27 cellular contexts compared by ENCODE assay signal in the genomic region with DNA sequence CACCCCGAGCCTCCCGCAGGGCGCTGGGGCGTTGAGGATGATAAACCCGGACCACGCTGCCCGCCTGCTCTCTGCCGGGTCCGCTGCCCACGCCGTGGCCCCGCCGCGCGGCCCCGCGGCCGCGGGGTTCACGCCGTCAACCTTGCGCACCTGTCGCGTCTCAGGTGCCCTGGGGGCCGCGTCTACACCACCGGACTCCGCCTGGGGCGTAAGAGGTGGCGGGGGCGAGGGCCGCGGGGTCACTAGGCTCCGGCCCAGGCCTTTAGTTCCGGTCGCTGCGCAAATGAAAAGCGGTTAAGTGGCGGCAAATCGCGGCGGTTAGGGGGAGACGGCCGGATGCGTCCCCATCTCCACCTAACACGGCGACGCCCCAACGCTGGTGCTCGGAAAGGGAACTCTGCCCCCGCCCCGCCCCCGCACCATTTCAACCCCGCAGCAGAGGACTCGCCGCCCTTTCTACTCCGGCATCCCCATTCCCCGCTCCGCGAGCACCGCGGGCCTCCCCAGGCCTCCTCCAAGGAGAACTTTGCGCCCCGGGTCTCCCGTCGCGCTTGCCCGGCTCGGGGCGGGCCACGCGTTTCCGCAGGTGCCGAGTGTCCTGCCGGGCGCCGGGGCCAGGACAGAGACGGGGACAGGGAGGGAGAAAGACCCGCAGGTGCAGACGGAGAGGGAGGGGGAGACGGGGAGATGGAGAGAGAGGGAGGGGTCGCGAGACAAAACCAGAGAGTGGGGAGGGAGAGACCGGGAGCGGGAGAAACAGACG. TPM values are rescaled to one million over a fixed set of nuclear protein-coding genes. Genes with fewer than 3 reads are reported as not detected.
A peak's percentile ranks its signal among the peaks of the same experiment; 100 is the strongest.
DNase-seq lines count a peak whose midpoint lies in the region; ATAC-seq, FAIRE-seq and TF ChIP-seq lines count a peak whose summit lies in the region.
"Had no signal": no experiment of that assay in that cellular context is flagged by ENCODE, and none has a peak within 500 bp of the region (broad histone marks: within the 10 kb centered on the region; RNA-seq: fewer than 3 reads in every experiment).

No MANE protein-coding gene starts in this region.

- in situ Hi-C loops in HepG2 (cut with HindIII; ENCODE audit: extremely low pct_ligation_motif_present, low pct_unique_long_range_greater_than_20kb), result no loop called here
- in situ Hi-C loops in Panc1 (cut with HindIII; ENCODE audit: low pct_unique_long_range_greater_than_20kb, low sequenced_read_pairs), result no loop called here

- TF ChIP-seq RAD21 in HepG2 (CRISPR knock-in tag; IDR thresholded peaks at IDR 0.05), result no peak

- H3K27ac ChIP-seq in HepG2 (ENCODE audit: extremely low read length, insufficient read depth, low read length) (no peak overlapping the region), right lobe of liver (no peak overlapping the region), Panc1 (ENCODE audit: low read length) (peak overlapping the region; percentile 88), esophagus squamous epithelium (no peak overlapping the region), stomach (no peak overlapping the region)
- H3K27ac ChIP-seq: ascending aorta, dorsolateral prefrontal cortex, heart right ventricle, RWPE1, sigmoid colon had no signal

- TF ChIP-seq EP300 in HepG2 (IDR thresholded peaks at IDR 0.05; ENCODE audit: low read depth in 2 of 2, low read length in 2 of 2) (no peak), HepG2 (CRISPR knock-in tag; IDR thresholded peaks at IDR 0.05; ENCODE audit: borderline replicate concordance) (no peak), stomach (IDR thresholded peaks at IDR 0.05) (no peak)

- no peak overlapping the region for H3K4me2 ChIP-seq in HepG2 (ENCODE audit: low read depth, low read length)

- no TSS peak for BruUV-seq in HepG2 (replicated peaks; lab: Mats Ljungman, UMichigan)
- BruUV-seq in Panc1 (replicated peaks; lab: Mats Ljungman, UMichigan), result no TSS peak

- POLR2A ChIA-PET in HepG2 (lab: Yijun Ruan, JAX) (no interaction called here), Panc1 (lab: Charles Lee) (no interaction called here)

- H3K36me3 ChIP-seq in HepG2 (replicated peaks in 1 of 2; ENCODE audit: control insufficient read depth in 1 of 2, insufficient read depth in 2 of 2, low read length in 2 of 2), result no peaks in the 10 kb centered on the region
- H3K36me3 ChIP-seq in right lobe of liver, result no peaks in the 10 kb centered on the region
- no peaks in the 10 kb centered on the region for H3K36me3 ChIP-seq in Panc1 (ENCODE audit: control insufficient read depth, insufficient read depth, low read length)
- H3K36me3 ChIP-seq in iPS-15b (ENCODE audit: control insufficient read depth, insufficient read depth, low read length), result no peaks in the 10 kb centered on the region
- H3K36me3 ChIP-seq in esophagus squamous epithelium, result no peaks in the 10 kb centered on the region
- H3K36me3 ChIP-seq in stomach, result no peaks in the 10 kb centered on the region
- H3K36me3 ChIP-seq: ascending aorta, heart right ventricle, sigmoid colon had no signal

- no peak for TF ChIP-seq CTCF in HepG2 (CRISPR knock-in tag; IDR thresholded peaks at IDR 0.05)
- TF ChIP-seq CTCF in right lobe of liver (IDR thresholded peaks at IDR 0.05), result no peak
- TF ChIP-seq CTCF in Panc1 (IDR thresholded peaks at IDR 0.05), result no peak
- TF ChIP-seq CTCF in esophagus squamous epithelium (IDR thresholded peaks at IDR 0.05), result no peak
- no peak for TF ChIP-seq CTCF in stomach (IDR thresholded peaks at IDR 0.05)

- H3K4me3 ChIP-seq in HepG2 (replicated peaks in 1 of 3; ENCODE audit: insufficient read depth in 1 of 3, low read depth in 2 of 3, low read length in 3 of 3) (no peak overlapping the region), right lobe of liver (no peak overlapping the region), Panc1 (ENCODE audit: low read depth in 2 of 2, low read length in 2 of 2) (peak overlapping the region; percentile 64 to 75), iPS-15b (ENCODE audit: low read depth, low read length) (peak overlapping the region; percentile 16), esophagus squamous epithelium (no peak overlapping the region), stomach (peak overlapping the region in 2 of 4 donors; percentile 1 to 32)
- H3K4me3 ChIP-seq: ascending aorta, dorsolateral prefrontal cortex, sigmoid colon had no signal

- no peak for FAIRE-seq in HepG2 (lab: Jason Lieb, UNC)

- ATAC-seq in HepG2, result no peak
- ATAC-seq in right lobe of liver, result no peak
- no peak for ATAC-seq in Panc1
- ATAC-seq in Right ventricle myocardium superior (ENCODE audit: poor library complexity), result no peak
- ATAC-seq: activated CD8-positive, alpha-beta T cell treated with anti-CD3 and anti-CD28 coated beads, Interleukin-2, amount 10 ng/mL, durations not matched to agents 7 days and 5 days; heart right ventricle; left lobe of liver; natural killer cell; SK-N-SH treated with all-trans-retinoic acid at 6 μM for 48 hours had no signal

- TF ChIP-seq POLR2A in HepG2 (IDR thresholded peaks at IDR 0.05; ENCODE audit: insufficient read depth in 1 of 2, low read depth in 2 of 2, low read length in 2 of 2), result no peak
- no peak for TF ChIP-seq POLR2A in right lobe of liver (IDR thresholded peaks at IDR 0.05)
- TF ChIP-seq POLR2A in esophagus squamous epithelium (IDR thresholded peaks at IDR 0.05), result no peak
- no peak for TF ChIP-seq POLR2A in stomach (IDR thresholded peaks at IDR 0.05)

- DNase-seq in HepG2 (ENCODE audit: low spot score) (no peak), right lobe of liver (no peak), Panc1 (ENCODE audit: low read depth, low spot score) (no peak), Right ventricle myocardium superior (no peak), esophagus squamous epithelium (lab: John Stamatoyannopoulos, UW) (no peak), NCI-H69 (lab: John Stamatoyannopoulos, UW) (no peak), stomach (no peak)
- DNase-seq: activated CD8-positive, alpha-beta T cell treated with anti-CD3 and anti-CD28 coated beads, Interleukin-2, amount 10 ng/mL, durations not matched to agents 7 days and 5 days; CD4-positive, alpha-beta T cell; central memory CD4-positive, alpha-beta T cell; dorsolateral prefrontal cortex; heart right ventricle; immature natural killer cell; natural killer cell; NCI-H1105 treated with DMSO at 0.1 percent for 48 hours; NCI-H2081 treated with DMSO at 0.1 percent for 48 hours; NCI-H510A; sigmoid colon; stimulated activated CD4-positive, alpha-beta T cell treated with anti-CD3 and anti-CD28 coated beads, Interleukin-15, amount 100 ng/mL, for 24 hours had no signal

- H3K79me2 ChIP-seq in HepG2 (ENCODE audit: insufficient read depth, low read length), result no peaks in the 10 kb centered on the region

- H4K20me1 ChIP-seq in HepG2 (ENCODE audit: insufficient read depth, low read length), result 0 out of 2 replicates have a peak, but pooled peaks cover 2% of the 10 kb centered on the region

- H3K9me3 ChIP-seq in HepG2 (ENCODE audit: low read length), result no peaks in the 10 kb centered on the region
- H3K9me3 ChIP-seq in right lobe of liver, result no peaks in the 10 kb centered on the region
- no peaks in the 10 kb centered on the region for H3K9me3 ChIP-seq in Panc1 (ENCODE audit: control insufficient read depth, insufficient read depth, low read depth, low read length)
- no peaks in the 10 kb centered on the region for H3K9me3 ChIP-seq in iPS-15b (ENCODE audit: control insufficient read depth, insufficient read depth, low read length)
- no peaks in the 10 kb centered on the region for H3K9me3 ChIP-seq in esophagus squamous epithelium
- H3K9me3 ChIP-seq in stomach, result no peaks in the 10 kb centered on the region
- H3K9me3 ChIP-seq: ascending aorta, heart right ventricle, sigmoid colon had no signal

- H3K9ac ChIP-seq in HepG2 (ENCODE audit: insufficient read depth, low read depth, low read length), result no peak overlapping the region
- no peak overlapping the region for H3K9ac ChIP-seq in iPS-15b (ENCODE audit: low read depth, low read length)

- peaks cover 16 to 77% of the 10 kb centered on the region in 2 experiments for H3K27me3 ChIP-seq in HepG2 (ENCODE audit: control insufficient read depth in 1 of 2, insufficient read depth in 2 of 2, low read length in 2 of 2)
- H3K27me3 ChIP-seq in right lobe of liver, result peaks cover 12 to 62% of the 10 kb centered on the region in 2 donors
- H3K27me3 ChIP-seq in Panc1 (ENCODE audit: control insufficient read depth, insufficient read depth, low read length), result no peaks in the 10 kb centered on the region
- H3K27me3 ChIP-seq in iPS-15b (ENCODE audit: control insufficient read depth, insufficient read depth, low read length), result peaks cover 88% of the 10 kb centered on the region
- peaks cover 60 to 100% (median 66%) of the 10 kb centered on the region in 4 donors for H3K27me3 ChIP-seq in esophagus squamous epithelium
- H3K27me3 ChIP-seq in stomach, result peaks cover 61 to 97% (median 89%) of the 10 kb centered on the region in 3 donors

- H3K4me1 ChIP-seq in HepG2 (ENCODE audit: insufficient read depth, low read length) (no peaks in the 10 kb centered on the region), right lobe of liver (peaks cover 0 to 7% (median 0%) of the 10 kb centered on the region in 4 donors), Panc1 (ENCODE audit: control insufficient read depth, insufficient read depth, low read length) (peaks cover 14% of the 10 kb centered on the region), iPS-15b (ENCODE audit: control insufficient read depth, insufficient read depth, low read length) (no peaks in the 10 kb centered on the region), esophagus squamous epithelium (peaks cover 4 to 44% (median 13%) of the 10 kb centered on the region in 3 donors), stomach (peaks cover 5 to 46% (median 37%) of the 10 kb centered on the region in 4 donors)
- H3K4me1 ChIP-seq: ascending aorta had no signal

- no peak overlapping the region for H2AFZ ChIP-seq in HepG2 (ENCODE audit: low read length)

- 8% methylated on average over 46 of the region's 86 CpGs for WGBS in HepG2 (ENCODE audit: low lambda C conversion rate)
- 3% methylated on average over 27 of the region's 86 CpGs for WGBS in right lobe of liver (ENCODE audit: insufficient coverage, low coverage, low lambda C conversion rate, missing lambda C conversion rate)
- WGBS in esophagus squamous epithelium, 2 donors, result 0 to 1% methylated on average over 5 to 27 of the region's 86 CpGs
- WGBS in stomach, 5 donors, result 1 to 5% (median 3%) methylated on average over 55 to 86 of the region's 86 CpGs

- CTCF ChIA-PET in HepG2 (lab: Yijun Ruan, JAX; ENCODE audit: low intra/inter-chr PET ratio, low total read pairs), result no interaction called here
- CTCF ChIA-PET in Panc1 (lab: Charles Lee), result no interaction called here

- intact Hi-C loops in HepG2 (cut with micrococcal nuclease; ENCODE audit: unreplicated experiment) (no loop called here), right lobe of liver (cut with DNase I) (no loop called here), Panc1 (cut with micrococcal nuclease; ENCODE audit: unreplicated experiment) (loop anchor here (10.0 kb wide), 1 partner anchor 83 kb away; no protein-coding TSS in a partner anchor), Right ventricle myocardium superior (cut with DNase I) (no loop called here), esophagus squamous epithelium (cut with DNase I) (no loop called here), stomach (cut with DNase I; ENCODE audit: low total_unique reads) (no loop called here)

RNA-seq across cellular contexts. Expression of a gene that starts 4.3 kb away (rescaled TPM):
- not detected in 2 replicates for total RNA-seq in HepG2 (2016; rRNA removed; fragmentation: Illumina TruSeq; extraction: Trizol)
- total RNA-seq in HepG2 (2016; cell fraction: cytosol; rRNA removed; fragmentation: Illumina TruSeq; extraction: Trizol; ENCODE audit: low read depth), result not detected in 2 replicates
- total RNA-seq in HepG2 (2016; cell fraction: insoluble cytoplasmic fraction; rRNA removed; fragmentation: Illumina TruSeq; extraction: Trizol), result not detected in 2 replicates
- total RNA-seq in HepG2 (2016; cell fraction: membrane; rRNA removed; fragmentation: Illumina TruSeq; extraction: Trizol), result not detected in 2 replicates
- not detected in 2 replicates for total RNA-seq in HepG2 (2016; cell fraction: nucleus; rRNA removed; fragmentation: Illumina TruSeq; extraction: Trizol)
- under 0.01 and 0.01 TPM in 2 replicates for polyA plus RNA-seq in HepG2 (2011; rRNA removed)
- 0.01 TPM in 1 of 2 replicates, not detected in the other for polyA plus RNA-seq in HepG2 (2011; cell fraction: cytosol; rRNA removed)
- polyA plus RNA-seq in HepG2 (2011; cell fraction: nucleus; rRNA removed), result 0.03 TPM in 1 of 2 replicates, not detected in the other
- not detected in 2 replicates for polyA plus RNA-seq in HepG2 (2012)
- not detected in 2 replicates for polyA plus RNA-seq in HepG2 (2016; cell fraction: cytosol; fragmentation: Illumina TruSeq; extraction: Trizol; ENCODE audit: low read depth)
- polyA plus RNA-seq in HepG2 (2016; cell fraction: insoluble cytoplasmic fraction; fragmentation: Illumina TruSeq; extraction: Trizol; ENCODE audit: low read depth), result 0.02 TPM in 1 of 2 replicates, not detected in the other
- polyA plus RNA-seq in HepG2 (2016; cell fraction: membrane; fragmentation: Illumina TruSeq; extraction: Trizol; ENCODE audit: low read depth), result not detected in 2 replicates
- not detected in 2 replicates for polyA plus RNA-seq in HepG2 (2016; cell fraction: nucleus; fragmentation: Illumina TruSeq; extraction: Trizol; ENCODE audit: insufficient read depth, low read depth)
- polyA minus RNA-seq in HepG2 (2011; rRNA and poly(A)+ RNA removed; ENCODE audit: low replicate concordance), result not detected in 2 replicates
- polyA minus RNA-seq in HepG2 (2011; cell fraction: cytosol; rRNA and poly(A)+ RNA removed), result not detected in 2 replicates
- not detected in 2 replicates for polyA minus RNA-seq in HepG2 (2011; cell fraction: nucleus; rRNA and poly(A)+ RNA removed)
- not detected for total RNA-seq in right lobe of liver
- 16.5 TPM for total RNA-seq in Panc1 (2021; ENCODE audit: unreplicated experiment)
- polyA plus RNA-seq in Panc1 (2012; ENCODE audit: insufficient read length), result 22.2 TPM
- not detected for total RNA-seq in Right ventricle myocardium superior
- not detected for total RNA-seq in esophagus squamous epithelium
- under 1 TPM in 2 of 5 donors, not detected in 3; 0.29 to 0.37 TPM for total RNA-seq in stomach
- under 1 TPM in 1 of 3 donors, not detected in 2; 0.13 TPM for polyA plus RNA-seq in stomach
- total RNA-seq: activated CD8-positive, alpha-beta T cell treated with anti-CD3 and anti-CD28 coated beads, Interleukin-2, amount 10 ng/mL, durations not matched to agents 7 days and 5 days; ascending aorta; CD4-positive, alpha-beta T cell; dorsolateral prefrontal cortex; G401; heart right ventricle; natural killer cell; sigmoid colon; urinary bladder had no signal
- polyA plus RNA-seq: AG04450, heart right ventricle, immature natural killer cell, sigmoid colon, urinary bladder had no signal

RNA-seq across cellular contexts. Expression of a gene that starts 54.4 kb away (rescaled TPM):
- total RNA-seq in HepG2 (2016; rRNA removed; fragmentation: Illumina TruSeq; extraction: Trizol) (1.8 and 2.6 TPM in 2 replicates), right lobe of liver (1 to 10 TPM in 5 of 6 experiments, under 1 TPM in 1; 0.86 to 5.7 (median 3.1) TPM), Panc1 (2021; ENCODE audit: unreplicated experiment) (67.7 TPM), Right ventricle myocardium superior (0.46 TPM), esophagus squamous epithelium (1 to 10 TPM in 2 of 4 donors, under 1 TPM in 2; 0.57 to 3.0 (median 1.4) TPM), stomach (1 to 10 TPM in 1 of 5 donors, not detected in 4; 1.3 TPM)
- 0.35 and 0.40 TPM in 2 replicates for total RNA-seq in HepG2 (2016; cell fraction: cytosol; rRNA removed; fragmentation: Illumina TruSeq; extraction: Trizol; ENCODE audit: low read depth)
- total RNA-seq in HepG2 (2016; cell fraction: insoluble cytoplasmic fraction; rRNA removed; fragmentation: Illumina TruSeq; extraction: Trizol), result 1.8 and 2.6 TPM in 2 replicates
- total RNA-seq in HepG2 (2016; cell fraction: membrane; rRNA removed; fragmentation: Illumina TruSeq; extraction: Trizol), result 1.2 and 1.7 TPM in 2 replicates
- total RNA-seq in HepG2 (2016; cell fraction: nucleus; rRNA removed; fragmentation: Illumina TruSeq; extraction: Trizol), result 1.9 and 3.5 TPM in 2 replicates
- polyA plus RNA-seq in HepG2 (2011; rRNA removed) (5.8 and 5.9 TPM in 2 replicates), stomach (1 to 10 TPM in 1 of 3 donors, under 1 TPM in 2; 0.15 to 1.4 (median 0.31) TPM)
- 3.8 and 4.8 TPM in 2 replicates for polyA plus RNA-seq in HepG2 (2011; cell fraction: cytosol; rRNA removed)
- polyA plus RNA-seq in HepG2 (2011; cell fraction: nucleus; rRNA removed), result 10.6 and 12.8 TPM in 2 replicates
- 2.4 and 2.5 TPM in 2 replicates for polyA plus RNA-seq in HepG2 (2012)
- 0.36 and 0.59 TPM in 2 replicates for polyA plus RNA-seq in HepG2 (2016; cell fraction: cytosol; fragmentation: Illumina TruSeq; extraction: Trizol; ENCODE audit: low read depth)
- polyA plus RNA-seq in HepG2 (2016; cell fraction: insoluble cytoplasmic fraction; fragmentation: Illumina TruSeq; extraction: Trizol; ENCODE audit: low read depth), result 1.1 and 2.2 TPM in 2 replicates
- polyA plus RNA-seq in HepG2 (2016; cell fraction: membrane; fragmentation: Illumina TruSeq; extraction: Trizol; ENCODE audit: low read depth), result 0.69 and 0.98 TPM in 2 replicates
- polyA plus RNA-seq in HepG2 (2016; cell fraction: nucleus; fragmentation: Illumina TruSeq; extraction: Trizol; ENCODE audit: insufficient read depth, low read depth), result 9.6 and 11.4 TPM in 2 replicates
- 10.3 and 16.8 TPM in 2 replicates for polyA minus RNA-seq in HepG2 (2011; rRNA and poly(A)+ RNA removed; ENCODE audit: low replicate concordance)
- polyA minus RNA-seq in HepG2 (2011; cell fraction: cytosol; rRNA and poly(A)+ RNA removed), result 4.6 and 5.4 TPM in 2 replicates
- polyA minus RNA-seq in HepG2 (2011; cell fraction: nucleus; rRNA and poly(A)+ RNA removed), result 2.7 and 3.0 TPM in 2 replicates
- 30.0 TPM for polyA plus RNA-seq in Panc1 (2012; ENCODE audit: insufficient read length)

Comparison
In these comparisons a context has a peak if more than half of its experiments do, and no peak if none do; other contexts are left out.
1. H3K4me3 ChIP-seq: peak in Panc1 (2 of 2) and iPS-15b (single experiment); none in HepG2 (0 of 3), right lobe of liver (0 of 3) and esophagus squamous epithelium (0 of 4).
2. RNA of a gene that starts 4.3 kb away (total RNA-seq): 16.5 TPM in Panc1 (single experiment); not detected in HepG2, not detected in right lobe of liver, not detected in Right ventricle myocardium superior (single experiment), not detected in esophagus squamous epithelium and 0.29 to 0.37 TPM in stomach; every median in the first group is over 10 times any median in the second.
3. RNA of a gene that starts 54.4 kb away (total RNA-seq): 67.7 TPM in Panc1 (single experiment); 0.86 to 5.7 TPM in right lobe of liver, 0.35 to 3.5 TPM in HepG2, 0.57 to 3.0 TPM in esophagus squamous epithelium, 0.46 TPM in Right ventricle myocardium superior (single experiment) and 1.3 TPM in stomach; every median in the first group is over 10 times any median in the second.